ENCODE assay signal across 8 cellular contexts in genomic region chr6:152635949-152636674, GRCh38. TPM values are rescaled to one million over a fixed set of nuclear protein-coding genes. Genes with fewer than 3 reads are reported as not detected.
A peak's percentile ranks its signal among the peaks of the same experiment; 100 is the strongest.
DNase-seq lines count a peak whose midpoint lies in the region; ATAC-seq and TF ChIP-seq lines count a peak whose summit lies in the region.

No MANE protein-coding gene starts in this region.

- ATAC-seq in GM18498 (IDR thresholded peaks at IDR 0.05; ENCODE audit: unreplicated experiment) (peak; percentile 35), HG03159 (IDR thresholded peaks at IDR 0.05; ENCODE audit: unreplicated experiment) (peak; percentile 37), HG02970 (IDR thresholded peaks at IDR 0.05; ENCODE audit: low FRiP score, unreplicated experiment) (no peak)

- TF ChIP-seq CTCF in brain microvascular endothelial cell (IDR thresholded peaks at IDR 0.05; ENCODE audit: low read depth, low read length, missing control alignments) (no peak), sigmoid colon (IDR thresholded peaks at IDR 0.05) (no peak)

- no peak overlapping the region for H3K9ac ChIP-seq in iPS-20b (ENCODE audit: low read depth, low read length)

- intact Hi-C loops in sigmoid colon (cut with DNase I) = loop anchor here (2.0 kb wide), 1 partner anchor 83 kb away; no protein-coding TSS in a partner anchor

- H3K27me3 ChIP-seq in brain microvascular endothelial cell (replicated peaks) (no peaks in the 10 kb centered on the region), iPS-20b (ENCODE audit: insufficient read depth, low read length) (peaks cover 49% of the 10 kb centered on the region), sigmoid colon (no peaks in the 10 kb centered on the region)

- no peak overlapping the region for H3K27ac ChIP-seq in brain microvascular endothelial cell
- no peak overlapping the region for H3K27ac ChIP-seq in iPS-20b (ENCODE audit: low read length)
- H3K27ac ChIP-seq in sigmoid colon = peak overlapping the region; percentile 21 to 80 (median 70)

- no peak for TF ChIP-seq EP300 in sigmoid colon (IDR thresholded peaks at IDR 0.05)

- in situ Hi-C loops in brain microvascular endothelial cell (cut with HindIII; ENCODE audit: low pct_ligation_motif_present, low sequenced_read_pairs) = no loop called here

- 8 to 18% methylated on average over 27 of the region's 27 CpGs for WGBS in sigmoid colon, 2 donors

- DNase-seq in brain microvascular endothelial cell (peak; percentile 7), sigmoid colon (peak; percentile 73), NCI-H2081 (lab: John Stamatoyannopoulos, UW) (no peak), NCI-H526 (lab: John Stamatoyannopoulos, UW) (no peak)

- H3K4me1 ChIP-seq in iPS-20b (ENCODE audit: insufficient read depth, low read length) = no peaks in the 10 kb centered on the region
- H3K4me1 ChIP-seq in sigmoid colon = peaks cover 0 to 20% (median 10%) of the 10 kb centered on the region in 4 donors

- TF ChIP-seq POLR2A in sigmoid colon (IDR thresholded peaks at IDR 0.05) = no peak

- H3K36me3 ChIP-seq in brain microvascular endothelial cell (replicated peaks) = no peaks in the 10 kb centered on the region
- H3K36me3 ChIP-seq in iPS-20b (ENCODE audit: insufficient read depth, low read depth, low read length) = no peaks in the 10 kb centered on the region
- no peaks in the 10 kb centered on the region for H3K36me3 ChIP-seq in sigmoid colon

- H3K4me3 ChIP-seq in brain microvascular endothelial cell (ENCODE audit: low read depth, low read length) = peak overlapping the region; percentile 68
- H3K4me3 ChIP-seq in iPS-20b (ENCODE audit: low read length) = peak overlapping the region; percentile 89
- H3K4me3 ChIP-seq in sigmoid colon = peak overlapping the region; percentile 40 to 77 (median 64)

- H3K9me3 ChIP-seq in iPS-20b (ENCODE audit: insufficient read depth, low read depth, low read length) (no peaks in the 10 kb centered on the region), sigmoid colon (no peaks in the 10 kb centered on the region)

RNA-seq across cellular contexts. Expression of gene SYNE1, which starts 1.1 kb away (rescaled TPM):
- 100 to 1,000 TPM in 3 of 4 donors, 10 to 100 TPM in 1; 86.4 to 203 (median 130) TPM for total RNA-seq in sigmoid colon
- polyA plus RNA-seq in sigmoid colon = 10 to 100 TPM in 2 of 3 donors, 1 to 10 TPM in 1; 7.2 to 27.4 (median 12.0) TPM

Comparison
In these comparisons a context has a peak if more than half of its experiments do, and no peak if none do; other contexts are left out.
1. DNase-seq: peak in brain microvascular endothelial cell (single experiment) and sigmoid colon (single experiment); none in NCI-H2081 (0 of 2) and NCI-H526 (0 of 2).
2. H3K27ac ChIP-seq: peak in sigmoid colon (4 of 4); none in brain microvascular endothelial cell (single experiment) and iPS-20b (single experiment).
3. Peak in every context shown above with its lines, with median percentiles within 50 percentile points of each other: H3K4me3 ChIP-seq.